In genomic region chr17:78131172-78132085, GRCh38 we compare ENCODE assay signal across 1 cellular context.
TF ChIP-seq lines count a peak whose summit lies in the region.

No MANE protein-coding gene starts in this region.

TF ChIP-seq in HCT116, 20 proteins besides CTCF, POLR2A, EP300 and RAD21 (continued from another document):
- TF ChIP-seq ZFX (IDR thresholded peaks at IDR 0.05) (no peak), MAX (IDR thresholded peaks at IDR 0.05) (no peak), TCF7L2 (IDR thresholded peaks at IDR 0.05; ENCODE audit: borderline replicate concordance, extremely low read depth, insufficient read depth, insufficient read length) (no peak), EGR1 (IDR thresholded peaks at IDR 0.05; ENCODE audit: low read depth) (no peak), EZH2 (IDR thresholded peaks at IDR 0.05) (no peak), YY1 (IDR thresholded peaks at IDR 0.05; ENCODE audit: extremely low read depth, insufficient replicate concordance, low read depth, low read length) (no peak), CBX3 (IDR thresholded peaks at IDR 0.05; ENCODE audit: low read depth) (no peak), ZNF274 (IDR thresholded peaks at IDR 0.05; ENCODE audit: low read depth, low read length) (no peak)
- TF ChIP-seq, protein P1, sequence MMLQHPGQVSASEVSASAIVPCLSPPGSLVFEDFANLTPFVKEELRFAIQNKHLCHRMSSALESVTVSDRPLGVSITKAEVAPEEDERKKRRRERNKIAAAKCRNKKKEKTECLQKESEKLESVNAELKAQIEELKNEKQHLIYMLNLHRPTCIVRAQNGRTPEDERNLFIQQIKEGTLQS (IDR thresholded peaks at IDR 0.05), result no peak
- TF ChIP-seq, protein P2, sequence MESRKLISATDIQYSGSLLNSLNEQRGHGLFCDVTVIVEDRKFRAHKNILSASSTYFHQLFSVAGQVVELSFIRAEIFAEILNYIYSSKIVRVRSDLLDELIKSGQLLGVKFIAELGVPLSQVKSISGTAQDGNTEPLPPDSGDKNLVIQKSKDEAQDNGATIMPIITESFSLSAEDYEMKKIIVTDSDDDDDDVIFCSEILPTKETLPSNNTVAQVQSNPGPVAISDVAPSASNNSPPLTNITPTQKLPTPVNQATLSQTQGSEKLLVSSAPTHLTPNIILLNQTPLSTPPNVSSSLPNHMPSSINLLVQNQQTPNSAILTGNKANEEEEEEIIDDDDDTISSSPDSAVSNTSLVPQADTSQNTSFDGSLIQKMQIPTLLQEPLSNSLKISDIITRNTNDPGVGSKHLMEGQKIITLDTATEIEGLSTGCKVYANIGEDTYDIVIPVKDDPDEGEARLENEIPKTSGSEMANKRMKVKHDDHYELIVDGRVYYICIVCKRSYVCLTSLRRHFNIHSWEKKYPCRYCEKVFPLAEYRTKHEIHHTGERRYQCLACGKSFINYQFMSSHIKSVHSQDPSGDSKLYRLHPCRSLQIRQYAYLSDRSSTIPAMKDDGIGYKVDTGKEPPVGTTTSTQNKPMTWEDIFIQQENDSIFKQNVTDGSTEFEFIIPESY (IDR thresholded peaks at IDR 0.05; ENCODE audit: extremely low read depth, insufficient replicate concordance, low read length), result no peak
